ENCODE assay signal across 1 cellular context in the genomic region with DNA sequence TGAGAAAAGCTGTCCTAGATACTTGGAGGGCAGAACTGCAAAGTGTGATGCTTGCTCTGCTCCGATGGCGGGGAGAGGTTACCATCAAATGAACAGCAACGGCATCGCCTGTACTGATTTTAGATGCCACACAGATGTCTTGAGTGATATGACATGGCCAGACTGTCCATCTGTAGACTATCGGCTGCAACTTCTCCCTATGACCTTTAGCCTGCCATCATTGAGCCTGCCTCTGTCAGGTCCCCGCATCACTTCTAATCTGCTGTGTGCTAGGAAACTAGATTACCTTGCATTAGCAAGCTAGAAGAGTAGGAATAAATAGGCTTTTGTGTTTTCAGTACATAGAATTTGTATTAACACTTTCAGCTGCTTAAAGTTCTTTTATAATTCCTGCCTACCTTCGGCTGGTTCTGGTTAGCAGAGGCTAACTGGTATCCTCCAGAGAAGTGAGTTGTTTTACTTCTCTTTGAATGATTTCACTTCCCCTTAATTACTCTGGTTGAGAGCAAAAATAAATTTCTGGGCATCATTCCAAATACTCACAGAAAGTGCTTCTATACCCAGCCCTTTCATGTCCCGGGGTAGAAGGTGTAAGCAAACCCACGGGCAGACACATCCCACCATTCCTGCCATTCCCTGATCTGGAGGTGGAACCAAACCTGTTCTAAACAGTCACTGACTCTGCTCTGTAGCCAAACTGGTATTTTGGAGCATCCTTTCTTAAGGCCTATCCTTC.
TF ChIP-seq lines count a peak whose summit lies in the region.

No MANE protein-coding gene starts in this region.

TF ChIP-seq in SK-N-SH, 30 proteins besides CTCF, POLR2A, EP300 and RAD21 (continued from another document):
- TF ChIP-seq, protein P1, sequence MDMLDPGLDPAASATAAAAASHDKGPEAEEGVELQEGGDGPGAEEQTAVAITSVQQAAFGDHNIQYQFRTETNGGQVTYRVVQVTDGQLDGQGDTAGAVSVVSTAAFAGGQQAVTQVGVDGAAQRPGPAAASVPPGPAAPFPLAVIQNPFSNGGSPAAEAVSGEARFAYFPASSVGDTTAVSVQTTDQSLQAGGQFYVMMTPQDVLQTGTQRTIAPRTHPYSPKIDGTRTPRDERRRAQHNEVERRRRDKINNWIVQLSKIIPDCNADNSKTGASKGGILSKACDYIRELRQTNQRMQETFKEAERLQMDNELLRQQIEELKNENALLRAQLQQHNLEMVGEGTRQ (IDR thresholded peaks at IDR 0.05; ENCODE audit: borderline replicate concordance, low read depth, low read length), result no peak
- TF ChIP-seq ZBTB33 (IDR thresholded peaks at IDR 0.05; ENCODE audit: borderline replicate concordance, low read depth) (no peak), ELF1 (IDR thresholded peaks at IDR 0.05) (no peak), CHD2 (IDR thresholded peaks at IDR 0.05; ENCODE audit: low read length, partially characterized antibody) (no peak), USF1 (IDR thresholded peaks at IDR 0.05; ENCODE audit: borderline replicate concordance, low read depth) (no peak), YY1 (IDR thresholded peaks at IDR 0.05; ENCODE audit: low read depth) (no peak), JUND (IDR thresholded peaks at IDR 0.05) (no peak), NFIC (IDR thresholded peaks at IDR 0.05; ENCODE audit: borderline replicate concordance) (no peak), FOXM1 (IDR thresholded peaks at IDR 0.05; ENCODE audit: low read depth) (no peak), GATA2 (CRISPR knock-in tag; IDR thresholded peaks at IDR 0.05) (no peak), FOXJ3 (CRISPR knock-in tag; IDR thresholded peaks at IDR 0.05) (no peak), RCOR1 (IDR thresholded peaks at IDR 0.05; ENCODE audit: low read length) (no peak), SMC3 (IDR thresholded peaks at IDR 0.05; ENCODE audit: low read depth, low read length) (no peak), MXI1 (IDR thresholded peaks at IDR 0.05; ENCODE audit: low read depth, low read length) (no peak)
- TF ChIP-seq, protein P2, sequence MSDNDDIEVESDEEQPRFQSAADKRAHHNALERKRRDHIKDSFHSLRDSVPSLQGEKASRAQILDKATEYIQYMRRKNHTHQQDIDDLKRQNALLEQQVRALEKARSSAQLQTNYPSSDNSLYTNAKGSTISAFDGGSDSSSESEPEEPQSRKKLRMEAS (IDR thresholded peaks at IDR 0.05; ENCODE audit: low read depth), result no peak
TF ChIP-seq in SK-N-SH: peak in this region for 0.
